11 cellular contexts compared by ENCODE assay signal in the genomic region with DNA sequence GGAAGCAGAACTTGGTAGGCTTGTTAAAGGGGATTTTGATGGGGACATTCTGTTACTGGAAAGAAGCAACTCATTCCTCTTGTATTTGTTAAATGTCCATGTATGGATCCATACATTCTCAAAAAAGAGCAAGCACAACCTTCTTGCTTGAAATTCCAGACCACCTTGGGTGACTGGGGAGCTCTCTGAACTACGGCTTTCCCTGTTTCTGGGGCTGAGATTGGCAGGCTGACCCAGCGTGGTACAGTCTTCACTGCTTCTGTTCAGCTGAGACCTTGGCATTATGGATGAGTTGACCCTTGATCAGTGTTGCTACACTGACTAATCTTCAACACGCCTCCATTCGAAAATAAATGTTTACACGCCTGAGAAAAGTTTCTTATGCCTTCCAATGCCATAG. TPM values are rescaled to one million over a fixed set of nuclear protein-coding genes. Genes with fewer than 3 reads are reported as not detected.
"Had no signal": no experiment of that assay in that cellular context is flagged by ENCODE, and none has a peak within 500 bp of the region (broad histone marks: within the 10 kb centered on the region; RNA-seq: fewer than 3 reads in every experiment).

No MANE protein-coding gene starts in this region.

- H3K27ac ChIP-seq: GM23248 had no signal

- FAIRE-seq: H1, H54 had no signal

- H3K4me2 ChIP-seq: GM23338 had no signal

- H3K4me1 Mint-ChIP-seq: GM23338, H9 had no signal

- H3K36me3 ChIP-seq: HAP-1 had no signal

- H3K9ac ChIP-seq: GM23248 had no signal

- H3K4me3 Mint-ChIP-seq: GM23338, H9, HFFc6 had no signal

- H3K27ac Mint-ChIP-seq: GM23338, H9, HFFc6 had no signal

- H3K4me3 ChIP-seq: GM23248, GM23338, HAP-1 had no signal

- DNase-seq: GM23248, GOT3, H7, H9, HCEC 1CT, HFFc6 had no signal

- ATAC-seq: GM23338, HCT116 had no signal

- H3K4me1 ChIP-seq: HAP-1 had no signal

- H3K9me3 ChIP-seq: HAP-1 had no signal

RNA-seq across cellular contexts. Expression of a gene that starts 38.5 kb away (rescaled TPM):
- total RNA-seq: GM23248, GM23338, HFFc6 had no signal
- polyA plus RNA-seq: GM23248, GM23338 had no signal
